Comparison of ENCODE assay signal across 12 cellular contexts in the genomic region with DNA sequence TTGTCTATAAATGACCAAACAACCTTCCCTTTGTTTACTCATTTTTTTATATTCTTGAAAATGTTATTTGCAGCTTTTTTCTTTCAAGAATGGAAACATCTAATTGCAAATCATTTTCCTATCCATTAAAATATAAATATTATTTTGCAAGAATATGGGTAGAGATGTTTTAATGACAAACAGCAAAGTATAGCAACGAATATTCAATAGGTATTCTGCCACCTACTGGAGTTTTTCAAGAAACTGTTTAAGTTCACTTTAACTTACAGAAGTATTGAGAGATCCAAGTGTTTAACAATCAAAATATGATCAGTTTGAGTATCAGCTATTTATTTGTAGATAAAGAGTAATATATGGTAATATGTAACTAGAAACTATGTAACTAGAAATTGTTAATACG. TPM values are rescaled to one million over a fixed set of nuclear protein-coding genes. Genes with fewer than 3 reads are reported as not detected.
DNase-seq lines count a peak whose midpoint lies in the region; ATAC-seq, FAIRE-seq and TF ChIP-seq lines count a peak whose summit lies in the region.
"Had no signal": no experiment of that assay in that cellular context is flagged by ENCODE, and none has a peak within 500 bp of the region (broad histone marks: within the 10 kb centered on the region; RNA-seq: fewer than 3 reads in every experiment).

No MANE protein-coding gene starts in this region.

- no peak overlapping the region for H3K4me3 Mint-ChIP-seq in chondrocyte (ENCODE audit: unreplicated experiment)
- H3K4me3 Mint-ChIP-seq: naive B cell had no signal

- no peaks in the 10 kb centered on the region for H3K27me3 Mint-ChIP-seq in chondrocyte (ENCODE audit: low read depth)
- H3K27me3 Mint-ChIP-seq: naive B cell had no signal

- no peak for TF ChIP-seq POLR2A in erythroblast (IDR thresholded peaks at IDR 0.05; ENCODE audit: low read length)

- H3F3A ChIP-seq in MM.1S (ENCODE audit: insufficient read depth, low read length): peaks cover 7% of the 10 kb centered on the region; the same call in 1 of the 2 replicates

- H3K9me3 ChIP-seq in MM.1S (replicated peaks; ENCODE audit: insufficient read depth, low read length): no peaks in the 10 kb centered on the region
- H3K9me3 ChIP-seq in osteoblast (ENCODE audit: low read depth, low read length): no peaks in the 10 kb centered on the region

- H3K4me1 ChIP-seq in MM.1S (ENCODE audit: low read length) (0 out of 2 replicates have a peak, but pooled peaks cover 9% of the 10 kb centered on the region), osteoblast (ENCODE audit: insufficient read depth, low read length) (no peaks in the 10 kb centered on the region)

- peak; percentile 98 for FAIRE-seq in G401.6 (lab: Jason Lieb, UNC)

- H3K79me2 ChIP-seq in MM.1S (ENCODE audit: low read length): no peaks in the 10 kb centered on the region
- peaks cover 9% of the 10 kb centered on the region for H3K79me2 ChIP-seq in osteoblast (ENCODE audit: insufficient read depth, low read length)

- H3K9me2 ChIP-seq in MM.1S (replicated peaks; ENCODE audit: insufficient read depth, low read length): no peaks in the 10 kb centered on the region

- H3K27me3 ChIP-seq in MM.1S (replicated peaks; ENCODE audit: insufficient read depth, low read length) (no peaks in the 10 kb centered on the region), osteoblast (ENCODE audit: insufficient read depth, low read length) (no peaks in the 10 kb centered on the region)

- ATAC-seq in HG03025 (IDR thresholded peaks at IDR 0.05; ENCODE audit: low FRiP score, unreplicated experiment): no peak

- no peaks in the 10 kb centered on the region for H3K9me3 Mint-ChIP-seq in chondrocyte (ENCODE audit: low read depth)
- H3K9me3 Mint-ChIP-seq: naive B cell had no signal

- peak; percentile 32 for DNase-seq in MM.1S
- DNase-seq in chondrocyte (ENCODE audit: low spot score): no peak
- DNase-seq in osteoblast (ENCODE audit: insufficient read length, low spot score, missing footprints): no peak
- no peak for DNase-seq in erythroblast (lab: John Stamatoyannopoulos, UW)
- no peak for DNase-seq in epidermal melanocyte (ENCODE audit: insufficient read length, low spot score)
- DNase-seq: activated T-cell treated with anti-CD3 and anti-CD28 coated beads, Interleukin-2, amount 50 U/mL, for 1 hour; naive B cell; NCI-H510A treated with DMSO at 0.1 percent for 48 hours; stimulated activated CD4-positive, alpha-beta T cell treated with anti-CD3 and anti-CD28 coated beads, Interleukin-2, amount 100 ng/mL, for 24 hours; T1000 had no signal

- no peak overlapping the region for H3K27ac Mint-ChIP-seq in chondrocyte (ENCODE audit: unreplicated experiment)
- H3K27ac Mint-ChIP-seq: naive B cell had no signal

- H2AFZ ChIP-seq in MM.1S (ENCODE audit: low read length) (no peak overlapping the region), osteoblast (ENCODE audit: low read length) (no peak overlapping the region)

- H3K4me2 ChIP-seq in MM.1S (ENCODE audit: low read depth, low read length) (no peak overlapping the region), osteoblast (ENCODE audit: insufficient read depth, low read length) (no peak overlapping the region)

- H3K9ac ChIP-seq in MM.1S (ENCODE audit: low read length): no peak overlapping the region

- H3K36me3 ChIP-seq in MM.1S (replicated peaks; ENCODE audit: insufficient read depth, low read length) (no peaks in the 10 kb centered on the region; the same call in 1 of the 2 replicates), osteoblast (ENCODE audit: insufficient read depth, low read length) (peaks cover 59% of the 10 kb centered on the region)

- H3K4me1 Mint-ChIP-seq in chondrocyte (ENCODE audit: low read depth): peaks cover 9% of the 10 kb centered on the region
- H3K4me1 Mint-ChIP-seq: naive B cell had no signal

- TF ChIP-seq CTCF in MM.1S (IDR thresholded peaks at IDR 0.05; ENCODE audit: low read length) (peak; percentile 42), chondrocyte (IDR thresholded peaks at IDR 0.05) (peak; percentile 80), osteoblast (IDR thresholded peaks at IDR 0.05; ENCODE audit: extremely low read depth, low read depth, low read length) (peak; percentile 39)

- H3K27ac ChIP-seq in MM.1S (ENCODE audit: low read length) (no peak overlapping the region), osteoblast (ENCODE audit: low read depth, low read length) (no peak overlapping the region)

- H3K4me3 ChIP-seq in MM.1S (ENCODE audit: low read length) (no peak overlapping the region), osteoblast (ENCODE audit: insufficient read depth, low read length) (no peak overlapping the region)

- peaks cover 14% of the 10 kb centered on the region for H3K36me3 Mint-ChIP-seq in chondrocyte (ENCODE audit: low read depth)

- H4K20me1 ChIP-seq in MM.1S (ENCODE audit: insufficient read depth, low read length): no peaks in the 10 kb centered on the region
- H4K20me1 ChIP-seq in osteoblast (ENCODE audit: insufficient read depth, low read length): no peaks in the 10 kb centered on the region

RNA-seq across cellular contexts. Expression of a gene that starts 6.9 kb away (rescaled TPM):
- 28.9 to 35.5 TPM (median 34.4 TPM) in 3 replicates for total RNA-seq in chondrocyte
- 65.9 and 74.0 TPM in 2 replicates for total RNA-seq in osteoblast

RNA-seq across cellular contexts. Expression of a gene that starts 31.7 kb away (rescaled TPM):
- 37.7 to 53.3 TPM (median 40.4 TPM) in 3 replicates for total RNA-seq in chondrocyte
- total RNA-seq in osteoblast: 44.5 and 45.6 TPM in 2 replicates

RNA-seq across cellular contexts. Expression of a gene that starts 59.7 kb away (rescaled TPM):
- total RNA-seq in chondrocyte: 58.3 to 70.7 TPM (median 63.1 TPM) in 3 replicates
- total RNA-seq in osteoblast: 77.1 and 78.1 TPM in 2 replicates
